Comparison of ENCODE assay signal across 30 cellular contexts in the genomic region with DNA sequence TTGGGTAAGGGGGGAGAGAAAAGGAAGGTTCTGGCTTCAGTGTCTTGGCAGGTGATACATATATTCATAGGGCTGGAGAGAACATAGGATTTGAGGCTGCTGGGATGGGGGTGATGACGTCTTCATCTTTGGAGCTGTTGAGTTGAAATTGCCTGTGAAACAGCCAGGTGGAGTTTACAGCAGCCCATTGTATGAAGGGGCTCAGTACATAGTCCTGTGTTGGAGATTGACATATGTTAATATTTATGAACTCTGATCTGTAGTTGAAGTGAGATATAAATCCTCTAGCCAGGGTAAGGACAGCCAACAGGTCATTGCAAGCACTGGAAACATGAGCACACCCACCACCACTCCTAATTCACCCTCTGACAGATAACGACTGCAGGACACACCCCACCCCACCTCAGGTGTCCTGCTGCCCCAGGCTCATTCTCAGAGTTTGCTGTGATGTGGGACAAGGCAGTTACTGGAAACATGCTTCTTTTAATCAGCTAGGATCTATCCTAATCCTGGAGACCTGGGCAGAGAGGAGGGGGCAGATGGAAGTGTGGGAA.
"Had no signal": no experiment of that assay in that cellular context is flagged by ENCODE, and none has a peak within 500 bp of the region (broad histone marks: within the 10 kb centered on the region; RNA-seq: fewer than 3 reads in every experiment).

No MANE protein-coding gene starts in this region.

- H3K9me3 ChIP-seq: gastroesophageal sphincter, mucosa of descending colon, neutrophil, thyroid gland, upper lobe of left lung, vagina had no signal

- H3K79me2 ChIP-seq: hepatocyte had no signal

- H3K36me3 Mint-ChIP-seq: activated CD8-positive, alpha-beta memory T cell treated with anti-CD3 and anti-CD28 coated beads, Interleukin-2, amount 10 ng/mL, durations not matched to agents 7 days and 5 days; activated naive CD4-positive, alpha-beta T cell treated with anti-CD3 and anti-CD28 coated beads, Interleukin-2, amount 50 U/mL, for 24 hours; natural killer cell treated with Interleukin-12 subunit alpha and Interleukin-12 subunit beta and Interleukin-15 and Interleukin-18, amount 100 ng/mL, for 72 hours; stimulated activated memory B cell treated with anti-CD40 and anti-IgM and Interleukin-4, amounts not matched to agents 10 μg/mL and 1 μg/mL and 100 μg/mL, for 72 hours; WTC11 had no signal

- ATAC-seq: activated CD8-positive, alpha-beta memory T cell treated with anti-CD3 and anti-CD28 coated beads, Interleukin-2, amount 10 ng/mL, durations not matched to agents 7 days and 5 days; activated CD8-positive, alpha-beta T cell treated with anti-CD3 and anti-CD28 coated beads, Interleukin-2, amount 10 ng/mL, durations not matched to agents 7 days and 5 days; activated naive CD8-positive, alpha-beta T cell treated with anti-CD3 and anti-CD28 coated beads, Interleukin-2, amount 50 U/mL, for 24 hours; gastroesophageal sphincter; left ventricle myocardium superior; mucosa of descending colon; natural killer cell treated with Interleukin-12 subunit alpha and Interleukin-12 subunit beta and Interleukin-15 and Interleukin-18, amount 100 ng/mL, for 72 hours; sciatic nerve; stimulated activated memory B cell treated with anti-CD40 and anti-IgM and Interleukin-4, amounts not matched to agents 10 μg/mL and 1 μg/mL and 100 μg/mL, for 72 hours; stimulated activated naive CD8-positive, alpha-beta T cell treated with anti-CD3 and anti-CD28 coated beads, Interleukin-15, amount 100 ng/mL, for 72 hours; WTC11 had no signal

- DNase-seq: activated CD4-positive, alpha-beta T cell treated with anti-CD3 and anti-CD28 coated beads for 1 hour; activated CD8-positive, alpha-beta memory T cell treated with anti-CD3 and anti-CD28 coated beads, Interleukin-2, amount 10 ng/mL, durations not matched to agents 7 days and 5 days; activated CD8-positive, alpha-beta T cell treated with anti-CD3 and anti-CD28 coated beads, Interleukin-2, amount 10 ng/mL, durations not matched to agents 7 days and 5 days; activated naive CD8-positive, alpha-beta T cell treated with anti-CD3 and anti-CD28 coated beads, Interleukin-2, amount 50 U/mL, for 24 hours; activated T-cell treated with anti-CD3 and anti-CD28 coated beads, Interleukin-2, amount 50 U/mL, for 48 hours; amygdala; caudate nucleus; cortex of kidney; islet precursor cell; left ventricle myocardium superior; mucosa of descending colon; stimulated activated CD4-positive, alpha-beta T cell treated with anti-CD3 and anti-CD28 coated beads, Interleukin-4, amount 100 ng/mL, for 4 hours; stimulated activated CD8-positive, alpha-beta memory T cell treated with anti-CD3 and anti-CD28 coated beads, Interleukin-4, amount 100 ng/mL, for 48 hours; stimulated activated naive CD8-positive, alpha-beta T cell treated with anti-CD3 and anti-CD28 coated beads, Interleukin-15, amount 100 ng/mL, for 72 hours; substantia nigra; T1000; thyroid gland; upper lobe of left lung had no signal

- FAIRE-seq: endothelial cell of umbilical vein had no signal

- H3K27ac ChIP-seq: gastroesophageal sphincter, hepatocyte, neutrophil, skin epidermis, thyroid gland, upper lobe of left lung, vagina had no signal

- H3K9me3 Mint-ChIP-seq: activated naive CD4-positive, alpha-beta T cell treated with anti-CD3 and anti-CD28 coated beads, Interleukin-2, amount 50 U/mL, for 24 hours; activated naive CD8-positive, alpha-beta T cell treated with anti-CD3 and anti-CD28 coated beads, Interleukin-2, amount 50 U/mL, for 24 hours; natural killer cell treated with Interleukin-12 subunit alpha and Interleukin-12 subunit beta and Interleukin-15 and Interleukin-18, amount 100 ng/mL, for 72 hours; stimulated activated memory B cell treated with anti-CD40 and anti-IgM and Interleukin-4, amounts not matched to agents 10 μg/mL and 1 μg/mL and 100 μg/mL, for 72 hours had no signal

- H3K36me3 ChIP-seq: gastroesophageal sphincter, neutrophil, thyroid gland, upper lobe of left lung, vagina had no signal

- H3K27me3 ChIP-seq: gastroesophageal sphincter, hepatocyte, neutrophil, thyroid gland, upper lobe of left lung, vagina had no signal

- H3K27ac Mint-ChIP-seq: activated CD8-positive, alpha-beta memory T cell treated with anti-CD3 and anti-CD28 coated beads, Interleukin-2, amount 10 ng/mL, durations not matched to agents 7 days and 5 days; activated CD8-positive, alpha-beta T cell treated with anti-CD3 and anti-CD28 coated beads, Interleukin-2, amount 10 ng/mL, durations not matched to agents 7 days and 5 days; activated naive CD4-positive, alpha-beta T cell treated with anti-CD3 and anti-CD28 coated beads, Interleukin-2, amount 50 U/mL, for 24 hours; activated naive CD8-positive, alpha-beta T cell treated with anti-CD3 and anti-CD28 coated beads, Interleukin-2, amount 50 U/mL, for 24 hours; activated T-helper 2 cell treated with anti-CD3 and anti-CD28 coated beads, Interferon-gamma antibody, Interleukin-2, Interleukin-4, amounts not matched to agents 10 μg/mL and 5 μg/mL and 100 μg/mL, durations not matched to agents 14 hours and 24 hours and 36 hours; natural killer cell treated with Interleukin-12 subunit alpha and Interleukin-12 subunit beta and Interleukin-15 and Interleukin-18, amount 100 ng/mL, for 72 hours; stimulated activated memory B cell treated with anti-CD40 and anti-IgM and Interleukin-4, amounts not matched to agents 10 μg/mL and 1 μg/mL and 100 μg/mL, for 72 hours; stimulated activated naive CD8-positive, alpha-beta T cell treated with anti-CD3 and anti-CD28 coated beads, Interleukin-15, amount 100 ng/mL, for 72 hours; WTC11 had no signal

- H3K4me2 ChIP-seq: hepatocyte had no signal

- H3K27me3 Mint-ChIP-seq: activated naive CD4-positive, alpha-beta T cell treated with anti-CD3 and anti-CD28 coated beads, Interleukin-2, amount 50 U/mL, for 24 hours; stimulated activated naive CD8-positive, alpha-beta T cell treated with anti-CD3 and anti-CD28 coated beads, Interleukin-15, amount 100 ng/mL, for 72 hours had no signal

- H2AFZ ChIP-seq: hepatocyte had no signal

- H3K4me3 Mint-ChIP-seq: activated CD8-positive, alpha-beta memory T cell treated with anti-CD3 and anti-CD28 coated beads, Interleukin-2, amount 10 ng/mL, durations not matched to agents 7 days and 5 days; activated CD8-positive, alpha-beta T cell treated with anti-CD3 and anti-CD28 coated beads, Interleukin-2, amount 10 ng/mL, durations not matched to agents 7 days and 5 days; activated naive CD4-positive, alpha-beta T cell treated with anti-CD3 and anti-CD28 coated beads, Interleukin-2, amount 50 U/mL, for 24 hours; activated naive CD8-positive, alpha-beta T cell treated with anti-CD3 and anti-CD28 coated beads, Interleukin-2, amount 50 U/mL, for 24 hours; natural killer cell treated with Interleukin-12 subunit alpha and Interleukin-12 subunit beta and Interleukin-15 and Interleukin-18, amount 100 ng/mL, for 72 hours; stimulated activated memory B cell treated with anti-CD40 and anti-IgM and Interleukin-4, amounts not matched to agents 10 μg/mL and 1 μg/mL and 100 μg/mL, for 72 hours; stimulated activated naive CD8-positive, alpha-beta T cell treated with anti-CD3 and anti-CD28 coated beads, Interleukin-15, amount 100 ng/mL, for 72 hours; WTC11 had no signal

- H3K4me1 Mint-ChIP-seq: stimulated activated memory B cell treated with anti-CD40 and anti-IgM and Interleukin-4, amounts not matched to agents 10 μg/mL and 1 μg/mL and 100 μg/mL, for 72 hours had no signal

- H3K4me3 ChIP-seq: gastroesophageal sphincter, hepatocyte, mucosa of descending colon, skin epidermis, thyroid gland, upper lobe of left lung, vagina had no signal
